Comparison of ENCODE assay signal across 30 cellular contexts in genomic region chrX:137600769-137601168, GRCh38. TPM values are rescaled to one million over a fixed set of nuclear protein-coding genes. Genes with fewer than 3 reads are reported as not detected.
DNase-seq lines count a peak whose midpoint lies in the region; TF ChIP-seq lines count a peak whose summit lies in the region.
"Had no signal": no experiment of that assay in that cellular context is flagged by ENCODE, and none has a peak within 500 bp of the region (broad histone marks: within the 10 kb centered on the region; RNA-seq: fewer than 3 reads in every experiment).

No MANE protein-coding gene starts in this region.

- H3K27ac ChIP-seq in neural progenitor cell = no peak overlapping the region
- H3K27ac ChIP-seq: 22Rv1; A549; BLaER1; BLaER1 treated with 17β-estradiol and CSF1 and Interleukin-3, amounts not matched to agents 10 nM and 100 nM; C4-2B had no signal

- H3K36me3 Mint-ChIP-seq in neural progenitor cell = peaks cover 2% of the 10 kb centered on the region
- H3K36me3 Mint-ChIP-seq: CD14-positive monocyte; CD4-positive, alpha-beta memory T cell; CD4-positive, CD25-positive, alpha-beta regulatory T cell; CD8-positive, alpha-beta memory T cell; CD8-positive, alpha-beta T cell had no signal

- H3K9me3 Mint-ChIP-seq in neural progenitor cell = peaks cover 19% of the 10 kb centered on the region
- H3K9me3 Mint-ChIP-seq: CD4-positive, alpha-beta T cell; CD8-positive, alpha-beta T cell had no signal

- H3K27me3 Mint-ChIP-seq in neural progenitor cell (ENCODE audit: insufficient read depth, low read depth) = peaks cover 2% of the 10 kb centered on the region
- H3K27me3 Mint-ChIP-seq: B cell; CD4-positive, CD25-positive, alpha-beta regulatory T cell had no signal

- no peak overlapping the region for H3K4me2 ChIP-seq in neural progenitor cell
- H3K4me2 ChIP-seq: A549; BLaER1; BLaER1 treated with 17β-estradiol and CSF1 and Interleukin-3, amounts not matched to agents 10 nM and 100 nM had no signal

- H3K79me2 ChIP-seq in neural progenitor cell (ENCODE audit: low read depth) = no peaks in the 10 kb centered on the region

- no peaks in the 10 kb centered on the region for H3K4me1 Mint-ChIP-seq in neural progenitor cell
- H3K4me1 Mint-ChIP-seq: B cell; CD14-positive monocyte; CD4-positive, alpha-beta memory T cell; CD4-positive, CD25-positive, alpha-beta regulatory T cell; CD8-positive, alpha-beta memory T cell had no signal

- peak overlapping the region; percentile 44 for H3K27ac Mint-ChIP-seq in neural progenitor cell
- H3K27ac Mint-ChIP-seq: B cell; CD14-positive monocyte; CD4-positive, alpha-beta memory T cell; CD4-positive, alpha-beta T cell; CD4-positive, CD25-positive, alpha-beta regulatory T cell; CD8-positive, alpha-beta memory T cell; CD8-positive, alpha-beta T cell had no signal

- H3K4me3 ChIP-seq in neural progenitor cell = no peak overlapping the region
- H3K4me3 ChIP-seq: A549; BLaER1; BLaER1 treated with 17β-estradiol and CSF1 and Interleukin-3, amounts not matched to agents 10 nM and 100 nM had no signal

- H3K9me3 ChIP-seq in neural progenitor cell (ENCODE audit: low read depth) = peaks cover 9% of the 10 kb centered on the region
- H3K9me3 ChIP-seq: A549, BE2C, BLaER1, Caco-2 had no signal

- no peak overlapping the region for H3K9ac ChIP-seq in neural progenitor cell
- H3K9ac ChIP-seq: BLaER1; BLaER1 treated with 17β-estradiol and CSF1 and Interleukin-3, amounts not matched to agents 10 nM and 100 nM had no signal

- no peak for TF ChIP-seq CTCF in neural progenitor cell (IDR thresholded peaks at IDR 0.05)

- H3F3A ChIP-seq in neural progenitor cell (ENCODE audit: low read depth) = no peaks in the 10 kb centered on the region

- H3K4me1 ChIP-seq in neural progenitor cell = no peaks in the 10 kb centered on the region
- H3K4me1 ChIP-seq: A549; BE2C; BLaER1; BLaER1 treated with 17β-estradiol and CSF1 and Interleukin-3, amounts not matched to agents 10 nM and 100 nM; Caco-2 had no signal

- no peak overlapping the region for H3K4me3 Mint-ChIP-seq in neural progenitor cell
- H3K4me3 Mint-ChIP-seq: B cell; CD14-positive monocyte; CD4-positive, alpha-beta memory T cell; CD4-positive, alpha-beta T cell; CD4-positive, CD25-positive, alpha-beta regulatory T cell; CD8-positive, alpha-beta memory T cell; CD8-positive, alpha-beta T cell had no signal

- no peaks in the 10 kb centered on the region for H3K36me3 ChIP-seq in neural progenitor cell
- H3K36me3 ChIP-seq: BE2C; BLaER1; BLaER1 treated with 17β-estradiol and CSF1 and Interleukin-3, amounts not matched to agents 10 nM and 100 nM had no signal

- DNase-seq in neural progenitor cell (ENCODE audit: low spot score) = no peak
- no peak for DNase-seq in activated CD4-positive, alpha-beta T cell treated with anti-CD3 and anti-CD28 coated beads for 48 hours
- DNase-seq: 8988T; ACHN; AML-193; BE2C; C1 segment of cervical spinal cord; Caco-2; Calu3; CD4-positive, alpha-beta memory T cell; CD4-positive, alpha-beta T cell; CD4-positive, CD25-positive, alpha-beta regulatory T cell; CD8-positive, alpha-beta memory T cell; CD8-positive, alpha-beta T cell; COR-L47; DMS 273 treated with DMSO at 0.1 percent for 48 hours; DMS153; DMS53; DMS79; DMS79 treated with DMSO at 0.1 percent for 48 hours; DND-41; EL had no signal

- no peak overlapping the region for H2AFZ ChIP-seq in neural progenitor cell (replicated peaks)

- no peaks in the 10 kb centered on the region for H4K20me1 ChIP-seq in neural progenitor cell (ENCODE audit: low read depth)
- H4K20me1 ChIP-seq: BLaER1; BLaER1 treated with 17β-estradiol and CSF1 and Interleukin-3, amounts not matched to agents 10 nM and 100 nM had no signal

- H3K27me3 ChIP-seq in neural progenitor cell = no peaks in the 10 kb centered on the region
- H3K27me3 ChIP-seq: BE2C had no signal

RNA-seq across cellular contexts. Expression of gene ZIC3, which starts 34.8 kb away (rescaled TPM):
- 2.6 and 3.4 TPM in 2 replicates for total RNA-seq in neural progenitor cell (ENCODE audit: low replicate concordance)
- total RNA-seq: A172; B cell; Caco-2; Calu3; CD4-positive, alpha-beta memory T cell; CD4-positive, alpha-beta T cell; CD4-positive, CD25-positive, alpha-beta regulatory T cell; CD8-positive, alpha-beta memory T cell; CD8-positive, alpha-beta T cell had no signal
